ENCODE assay signal across 1 cellular context in the genomic region with DNA sequence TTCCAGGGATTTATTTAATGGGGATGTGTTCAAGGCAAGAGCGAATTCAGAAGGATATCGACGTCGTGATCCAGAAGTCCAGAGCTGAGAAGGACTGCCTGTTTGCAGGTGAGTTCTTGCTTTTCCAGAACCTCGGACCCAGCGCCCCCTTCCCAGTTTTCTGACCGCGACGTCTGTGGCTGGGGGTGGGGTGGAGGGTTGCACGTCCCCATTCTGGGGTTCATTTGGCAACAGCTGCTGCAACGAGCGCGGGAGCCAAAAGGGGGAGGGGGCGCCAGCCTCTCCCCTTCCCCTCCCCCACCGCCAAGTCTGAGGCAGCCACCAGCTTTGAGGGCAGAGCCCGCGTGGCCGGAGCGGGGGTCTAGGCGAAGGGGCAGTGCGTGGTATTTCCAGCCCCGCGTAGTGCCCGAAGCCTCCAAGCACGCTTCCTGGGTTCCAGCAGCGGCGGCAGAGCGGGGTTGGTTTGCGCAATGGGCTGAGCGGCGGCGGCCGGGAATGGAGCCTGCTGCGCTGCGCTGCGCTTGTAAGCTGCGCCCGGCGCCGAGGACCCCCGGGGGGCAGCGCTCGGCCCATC.
TF ChIP-seq lines count a peak whose summit lies in the region.

No MANE protein-coding gene starts in this region.

TF ChIP-seq in HepG2, 621 proteins besides CTCF, POLR2A, EP300 and RAD21 (continued from another document and continues in another):
- TF ChIP-seq, protein P1, sequence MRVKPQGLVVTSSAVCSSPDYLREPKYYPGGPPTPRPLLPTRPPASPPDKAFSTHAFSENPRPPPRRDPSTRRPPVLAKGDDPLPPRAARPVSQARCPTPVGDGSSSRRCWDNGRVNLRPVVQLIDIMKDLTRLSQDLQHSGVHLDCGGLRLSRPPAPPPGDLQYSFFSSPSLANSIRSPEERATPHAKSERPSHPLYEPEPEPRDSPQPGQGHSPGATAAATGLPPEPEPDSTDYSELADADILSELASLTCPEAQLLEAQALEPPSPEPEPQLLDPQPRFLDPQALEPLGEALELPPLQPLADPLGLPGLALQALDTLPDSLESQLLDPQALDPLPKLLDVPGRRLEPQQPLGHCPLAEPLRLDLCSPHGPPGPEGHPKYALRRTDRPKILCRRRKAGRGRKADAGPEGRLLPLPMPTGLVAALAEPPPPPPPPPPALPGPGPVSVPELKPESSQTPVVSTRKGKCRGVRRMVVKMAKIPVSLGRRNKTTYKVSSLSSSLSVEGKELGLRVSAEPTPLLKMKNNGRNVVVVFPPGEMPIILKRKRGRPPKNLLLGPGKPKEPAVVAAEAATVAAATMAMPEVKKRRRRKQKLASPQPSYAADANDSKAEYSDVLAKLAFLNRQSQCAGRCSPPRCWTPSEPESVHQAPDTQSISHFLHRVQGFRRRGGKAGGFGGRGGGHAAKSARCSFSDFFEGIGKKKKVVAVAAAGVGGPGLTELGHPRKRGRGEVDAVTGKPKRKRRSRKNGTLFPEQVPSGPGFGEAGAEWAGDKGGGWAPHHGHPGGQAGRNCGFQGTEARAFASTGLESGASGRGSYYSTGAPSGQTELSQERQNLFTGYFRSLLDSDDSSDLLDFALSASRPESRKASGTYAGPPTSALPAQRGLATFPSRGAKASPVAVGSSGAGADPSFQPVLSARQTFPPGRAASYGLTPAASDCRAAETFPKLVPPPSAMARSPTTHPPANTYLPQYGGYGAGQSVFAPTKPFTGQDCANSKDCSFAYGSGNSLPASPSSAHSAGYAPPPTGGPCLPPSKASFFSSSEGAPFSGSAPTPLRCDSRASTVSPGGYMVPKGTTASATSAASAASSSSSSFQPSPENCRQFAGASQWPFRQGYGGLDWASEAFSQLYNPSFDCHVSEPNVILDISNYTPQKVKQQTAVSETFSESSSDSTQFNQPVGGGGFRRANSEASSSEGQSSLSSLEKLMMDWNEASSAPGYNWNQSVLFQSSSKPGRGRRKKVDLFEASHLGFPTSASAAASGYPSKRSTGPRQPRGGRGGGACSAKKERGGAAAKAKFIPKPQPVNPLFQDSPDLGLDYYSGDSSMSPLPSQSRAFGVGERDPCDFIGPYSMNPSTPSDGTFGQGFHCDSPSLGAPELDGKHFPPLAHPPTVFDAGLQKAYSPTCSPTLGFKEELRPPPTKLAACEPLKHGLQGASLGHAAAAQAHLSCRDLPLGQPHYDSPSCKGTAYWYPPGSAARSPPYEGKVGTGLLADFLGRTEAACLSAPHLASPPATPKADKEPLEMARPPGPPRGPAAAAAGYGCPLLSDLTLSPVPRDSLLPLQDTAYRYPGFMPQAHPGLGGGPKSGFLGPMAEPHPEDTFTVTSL (CRISPR knock-in tag; IDR thresholded peaks at IDR 0.05; ENCODE audit: borderline replicate concordance), result no peak
- TF ChIP-seq HNRNPK (IDR thresholded peaks at IDR 0.05; ENCODE audit: low read depth, low read length, poor library complexity, severe bottlenecking) (no peak), ELF4 (CRISPR knock-in tag; IDR thresholded peaks at IDR 0.05; ENCODE audit: borderline replicate concordance) (no peak), CEBPB (IDR thresholded peaks at IDR 0.05; ENCODE audit: borderline replicate concordance, low read depth, low read length) (peak; percentile 74; the same call in 1 of the 2 replicates), RARG (CRISPR knock-in tag; IDR thresholded peaks at IDR 0.05; ENCODE audit: low read depth) (no peak), ZNF510 (CRISPR knock-in tag; IDR thresholded peaks at IDR 0.05; ENCODE audit: low read depth) (no peak), ZNF644 (CRISPR knock-in tag; IDR thresholded peaks at IDR 0.05; ENCODE audit: low read depth) (no peak), ERF (CRISPR knock-in tag; IDR thresholded peaks at IDR 0.05) (no peak), PCBP2 (optimal IDR thresholded peaks at IDR 0.05; ENCODE audit: low read depth, low read length, poor library complexity, severe bottlenecking) (no peak), ETV5 (CRISPR knock-in tag; IDR thresholded peaks at IDR 0.05; ENCODE audit: borderline replicate concordance) (no peak), NFRKB (IDR thresholded peaks at IDR 0.05) (no peak), NRL (CRISPR knock-in tag; IDR thresholded peaks at IDR 0.05; ENCODE audit: borderline replicate concordance) (peak; percentile 20; the same call in 1 of the 2 replicates), ZNF501 (CRISPR knock-in tag; IDR thresholded peaks at IDR 0.05) (0 out of 2 replicates have a peak, but pooled peaks have one; percentile 22), ZNF337 (CRISPR knock-in tag; IDR thresholded peaks at IDR 0.05; ENCODE audit: borderline replicate concordance, low read depth) (no peak), ZNF709 (CRISPR knock-in tag; IDR thresholded peaks at IDR 0.05) (no peak), ZNF569 (CRISPR knock-in tag; IDR thresholded peaks at IDR 0.05; ENCODE audit: borderline replicate concordance) (no peak), ZBTB7A (CRISPR knock-in tag; IDR thresholded peaks at IDR 0.05) (0 out of 2 replicates have a peak, but pooled peaks have one; percentile 42), ZMYM3 (CRISPR knock-in tag; IDR thresholded peaks at IDR 0.05) (0 out of 2 replicates have a peak, but pooled peaks have one; percentile 19), TAF15 (IDR thresholded peaks at IDR 0.05; ENCODE audit: low read depth, low read length, poor library complexity, severe bottlenecking) (peak; percentile 43), PHF21A (CRISPR knock-in tag; IDR thresholded peaks at IDR 0.05) (no peak), NR2F2 (IDR thresholded peaks at IDR 0.05; ENCODE audit: borderline replicate concordance, low read depth) (no peak), SMAD3 (CRISPR knock-in tag; IDR thresholded peaks at IDR 0.05) (no peak), KAT7 (CRISPR knock-in tag; IDR thresholded peaks at IDR 0.05; ENCODE audit: borderline replicate concordance) (no peak), SALL1 (CRISPR knock-in tag; IDR thresholded peaks at IDR 0.05) (0 out of 2 replicates have a peak, but pooled peaks have one; percentile 25), ZFP36L1 (CRISPR knock-in tag; IDR thresholded peaks at IDR 0.05) (no peak), TCF7 (IDR thresholded peaks at IDR 0.05; ENCODE audit: low read depth) (no peak), NONO (IDR thresholded peaks at IDR 0.05) (no peak), NONO (CRISPR knock-in tag; conservative IDR thresholded peaks at IDR 0.05) (no peak), NBN (conservative IDR thresholded peaks at IDR 0.05) (no peak), ZNF883 (CRISPR knock-in tag; IDR thresholded peaks at IDR 0.05; ENCODE audit: not compliant biosample characterization) (no peak), DNMT3B (CRISPR knock-in tag; conservative IDR thresholded peaks at IDR 0.05) (no peak), MIXL1 (CRISPR knock-in tag; IDR thresholded peaks at IDR 0.05) (no peak), ZFP36L2 (CRISPR knock-in tag; IDR thresholded peaks at IDR 0.05) (no peak), ZNF7 (CRISPR knock-in tag; IDR thresholded peaks at IDR 0.05) (no peak)
- TF ChIP-seq, protein P2, sequence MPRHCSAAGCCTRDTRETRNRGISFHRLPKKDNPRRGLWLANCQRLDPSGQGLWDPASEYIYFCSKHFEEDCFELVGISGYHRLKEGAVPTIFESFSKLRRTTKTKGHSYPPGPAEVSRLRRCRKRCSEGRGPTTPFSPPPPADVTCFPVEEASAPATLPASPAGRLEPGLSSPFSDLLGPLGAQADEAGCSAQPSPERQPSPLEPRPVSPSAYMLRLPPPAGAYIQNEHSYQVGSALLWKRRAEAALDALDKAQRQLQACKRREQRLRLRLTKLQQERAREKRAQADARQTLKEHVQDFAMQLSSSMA (CRISPR knock-in tag; IDR thresholded peaks at IDR 0.05), result no peak
- TF ChIP-seq, protein P3, sequence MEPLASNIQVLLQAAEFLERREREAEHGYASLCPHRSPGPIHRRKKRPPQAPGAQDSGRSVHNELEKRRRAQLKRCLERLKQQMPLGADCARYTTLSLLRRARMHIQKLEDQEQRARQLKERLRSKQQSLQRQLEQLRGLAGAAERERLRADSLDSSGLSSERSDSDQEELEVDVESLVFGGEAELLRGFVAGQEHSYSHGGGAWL (CRISPR knock-in tag; IDR thresholded peaks at IDR 0.05), result no peak
- TF ChIP-seq, protein P4, sequence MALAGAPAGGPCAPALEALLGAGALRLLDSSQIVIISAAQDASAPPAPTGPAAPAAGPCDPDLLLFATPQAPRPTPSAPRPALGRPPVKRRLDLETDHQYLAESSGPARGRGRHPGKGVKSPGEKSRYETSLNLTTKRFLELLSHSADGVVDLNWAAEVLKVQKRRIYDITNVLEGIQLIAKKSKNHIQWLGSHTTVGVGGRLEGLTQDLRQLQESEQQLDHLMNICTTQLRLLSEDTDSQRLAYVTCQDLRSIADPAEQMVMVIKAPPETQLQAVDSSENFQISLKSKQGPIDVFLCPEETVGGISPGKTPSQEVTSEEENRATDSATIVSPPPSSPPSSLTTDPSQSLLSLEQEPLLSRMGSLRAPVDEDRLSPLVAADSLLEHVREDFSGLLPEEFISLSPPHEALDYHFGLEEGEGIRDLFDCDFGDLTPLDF (CRISPR knock-in tag; IDR thresholded peaks at IDR 0.05), result no peak
- TF ChIP-seq, protein P5, sequence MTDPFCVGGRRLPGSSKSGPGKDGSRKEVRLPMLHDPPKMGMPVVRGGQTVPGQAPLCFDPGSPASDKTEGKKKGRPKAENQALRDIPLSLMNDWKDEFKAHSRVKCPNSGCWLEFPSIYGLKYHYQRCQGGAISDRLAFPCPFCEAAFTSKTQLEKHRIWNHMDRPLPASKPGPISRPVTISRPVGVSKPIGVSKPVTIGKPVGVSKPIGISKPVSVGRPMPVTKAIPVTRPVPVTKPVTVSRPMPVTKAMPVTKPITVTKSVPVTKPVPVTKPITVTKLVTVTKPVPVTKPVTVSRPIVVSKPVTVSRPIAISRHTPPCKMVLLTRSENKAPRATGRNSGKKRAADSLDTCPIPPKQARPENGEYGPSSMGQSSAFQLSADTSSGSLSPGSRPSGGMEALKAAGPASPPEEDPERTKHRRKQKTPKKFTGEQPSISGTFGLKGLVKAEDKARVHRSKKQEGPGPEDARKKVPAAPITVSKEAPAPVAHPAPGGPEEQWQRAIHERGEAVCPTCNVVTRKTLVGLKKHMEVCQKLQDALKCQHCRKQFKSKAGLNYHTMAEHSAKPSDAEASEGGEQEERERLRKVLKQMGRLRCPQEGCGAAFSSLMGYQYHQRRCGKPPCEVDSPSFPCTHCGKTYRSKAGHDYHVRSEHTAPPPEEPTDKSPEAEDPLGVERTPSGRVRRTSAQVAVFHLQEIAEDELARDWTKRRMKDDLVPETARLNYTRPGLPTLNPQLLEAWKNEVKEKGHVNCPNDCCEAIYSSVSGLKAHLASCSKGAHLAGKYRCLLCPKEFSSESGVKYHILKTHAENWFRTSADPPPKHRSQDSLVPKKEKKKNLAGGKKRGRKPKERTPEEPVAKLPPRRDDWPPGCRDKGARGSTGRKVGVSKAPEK (CRISPR knock-in tag; IDR thresholded peaks at IDR 0.05; ENCODE audit: borderline replicate concordance), result no peak; the same call in 1 of the 2 replicates
- TF ChIP-seq, protein P6, sequence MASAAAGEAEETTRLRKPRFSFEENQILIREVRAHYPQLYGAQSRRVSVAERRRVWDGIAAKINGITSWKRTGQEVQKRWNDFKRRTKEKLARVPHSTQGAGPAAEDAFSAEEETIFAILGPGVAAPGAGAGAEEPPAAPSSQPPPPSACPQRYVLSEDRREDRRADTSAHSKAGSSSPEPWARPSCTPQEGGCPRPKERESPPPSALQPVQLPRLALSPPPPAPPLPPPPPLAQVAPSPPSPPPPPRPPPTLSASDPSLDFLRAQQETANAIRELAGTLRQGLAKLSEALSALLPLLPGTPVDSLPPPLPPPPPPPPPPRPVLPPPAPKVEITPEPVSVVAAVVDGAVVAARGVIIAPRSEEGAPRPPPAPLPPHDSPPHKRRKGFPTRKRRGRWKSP (CRISPR knock-in tag; IDR thresholded peaks at IDR 0.05), result peak; percentile 100
- TF ChIP-seq, protein P7, sequence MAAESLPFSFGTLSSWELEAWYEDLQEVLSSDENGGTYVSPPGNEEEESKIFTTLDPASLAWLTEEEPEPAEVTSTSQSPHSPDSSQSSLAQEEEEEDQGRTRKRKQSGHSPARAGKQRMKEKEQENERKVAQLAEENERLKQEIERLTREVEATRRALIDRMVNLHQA (CRISPR knock-in tag; IDR thresholded peaks at IDR 0.05), result no peak
- TF ChIP-seq, protein P8, sequence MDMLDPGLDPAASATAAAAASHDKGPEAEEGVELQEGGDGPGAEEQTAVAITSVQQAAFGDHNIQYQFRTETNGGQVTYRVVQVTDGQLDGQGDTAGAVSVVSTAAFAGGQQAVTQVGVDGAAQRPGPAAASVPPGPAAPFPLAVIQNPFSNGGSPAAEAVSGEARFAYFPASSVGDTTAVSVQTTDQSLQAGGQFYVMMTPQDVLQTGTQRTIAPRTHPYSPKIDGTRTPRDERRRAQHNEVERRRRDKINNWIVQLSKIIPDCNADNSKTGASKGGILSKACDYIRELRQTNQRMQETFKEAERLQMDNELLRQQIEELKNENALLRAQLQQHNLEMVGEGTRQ (IDR thresholded peaks at IDR 0.05; ENCODE audit: low read depth, low read length), result no peak
- TF ChIP-seq, protein P8 (CRISPR knock-in tag; IDR thresholded peaks at IDR 0.05; ENCODE audit: borderline replicate concordance), result no peak
- TF ChIP-seq, protein P9, sequence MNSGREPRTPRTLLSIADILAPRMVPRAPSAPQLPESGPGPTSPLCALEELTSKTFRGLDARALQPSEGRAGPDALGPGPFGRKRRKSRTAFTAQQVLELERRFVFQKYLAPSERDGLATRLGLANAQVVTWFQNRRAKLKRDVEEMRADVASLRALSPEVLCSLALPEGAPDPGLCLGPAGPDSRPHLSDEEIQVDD (CRISPR knock-in tag; IDR thresholded peaks at IDR 0.05; ENCODE audit: borderline replicate concordance), result no peak
- TF ChIP-seq, protein P10, sequence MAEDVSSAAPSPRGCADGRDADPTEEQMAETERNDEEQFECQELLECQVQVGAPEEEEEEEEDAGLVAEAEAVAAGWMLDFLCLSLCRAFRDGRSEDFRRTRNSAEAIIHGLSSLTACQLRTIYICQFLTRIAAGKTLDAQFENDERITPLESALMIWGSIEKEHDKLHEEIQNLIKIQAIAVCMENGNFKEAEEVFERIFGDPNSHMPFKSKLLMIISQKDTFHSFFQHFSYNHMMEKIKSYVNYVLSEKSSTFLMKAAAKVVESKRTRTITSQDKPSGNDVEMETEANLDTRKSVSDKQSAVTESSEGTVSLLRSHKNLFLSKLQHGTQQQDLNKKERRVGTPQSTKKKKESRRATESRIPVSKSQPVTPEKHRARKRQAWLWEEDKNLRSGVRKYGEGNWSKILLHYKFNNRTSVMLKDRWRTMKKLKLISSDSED (CRISPR knock-in tag; IDR thresholded peaks at IDR 0.05), result no peak
- TF ChIP-seq, protein P11, sequence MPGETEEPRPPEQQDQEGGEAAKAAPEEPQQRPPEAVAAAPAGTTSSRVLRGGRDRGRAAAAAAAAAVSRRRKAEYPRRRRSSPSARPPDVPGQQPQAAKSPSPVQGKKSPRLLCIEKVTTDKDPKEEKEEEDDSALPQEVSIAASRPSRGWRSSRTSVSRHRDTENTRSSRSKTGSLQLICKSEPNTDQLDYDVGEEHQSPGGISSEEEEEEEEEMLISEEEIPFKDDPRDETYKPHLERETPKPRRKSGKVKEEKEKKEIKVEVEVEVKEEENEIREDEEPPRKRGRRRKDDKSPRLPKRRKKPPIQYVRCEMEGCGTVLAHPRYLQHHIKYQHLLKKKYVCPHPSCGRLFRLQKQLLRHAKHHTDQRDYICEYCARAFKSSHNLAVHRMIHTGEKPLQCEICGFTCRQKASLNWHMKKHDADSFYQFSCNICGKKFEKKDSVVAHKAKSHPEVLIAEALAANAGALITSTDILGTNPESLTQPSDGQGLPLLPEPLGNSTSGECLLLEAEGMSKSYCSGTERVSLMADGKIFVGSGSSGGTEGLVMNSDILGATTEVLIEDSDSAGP (CRISPR knock-in tag; IDR thresholded peaks at IDR 0.05; ENCODE audit: borderline replicate concordance), result peak; percentile 40; the same call in 1 of the 2 replicates
